In the genomic region with DNA sequence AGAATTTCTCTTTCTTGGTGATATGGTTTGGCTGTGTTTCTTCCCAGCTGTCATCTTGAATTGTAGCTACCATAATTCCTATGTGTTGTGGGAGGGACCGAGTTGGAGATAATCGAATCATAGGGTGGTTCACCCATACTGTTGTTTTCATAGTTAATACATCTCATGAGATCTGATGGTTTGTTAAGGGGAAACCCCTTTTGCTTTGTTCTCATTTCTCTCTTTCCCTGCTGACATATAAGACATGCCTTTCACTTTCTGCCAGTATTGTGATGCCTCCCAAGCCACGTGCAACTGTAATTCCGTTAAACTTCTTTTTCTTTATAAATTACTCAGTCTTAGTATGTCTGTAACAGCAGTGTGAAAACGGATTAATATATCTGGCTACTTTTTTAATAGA, we compare ENCODE assay signal across 20 cellular contexts.
"Had no signal": no experiment of that assay in that cellular context is flagged by ENCODE, and none has a peak within 500 bp of the region (broad histone marks: within the 10 kb centered on the region; RNA-seq: fewer than 3 reads in every experiment).

No MANE protein-coding gene starts in this region.

- H3K36me3 Mint-ChIP-seq: activated naive CD4-positive, alpha-beta T cell treated with anti-CD3 and anti-CD28 coated beads, Interleukin-2, amount 50 U/mL, for 24 hours; brain; natural killer cell had no signal

- DNase-seq: activated CD4-positive, alpha-beta T cell treated with anti-CD3 and anti-CD28 coated beads for 1 hour; activated CD4-positive, alpha-beta T cell treated with anti-CD3 and anti-CD28 coated beads, Interleukin-2, amount 50 U/mL, for 48 hours; activated T-cell treated with anti-CD3 and anti-CD28 coated beads, Interleukin-2, amount 50 U/mL, for 24 hours; anterior cingulate cortex; caudate nucleus; endodermal cell; foreskin fibroblast; left cardiac atrium; natural killer cell; pancreas; right lobe of liver; small intestine; stimulated activated CD4-positive, alpha-beta T cell treated with anti-CD3 and anti-CD28 coated beads, Interleukin-15, amount 100 ng/mL, for 24 hours; stimulated activated CD4-positive, alpha-beta T cell treated with anti-CD3 and anti-CD28 coated beads, Interleukin-2, amount 100 ng/mL, for 48 hours; upper lobe of left lung had no signal

- H3K9me3 Mint-ChIP-seq: activated T-cell treated with anti-CD3 and anti-CD28 coated beads, Interleukin-2, amount 50 U/mL, for 24 hours; brain; endodermal cell had no signal

- H3K27me3 ChIP-seq: hepatocyte, pancreas, right lobe of liver, upper lobe of left lung had no signal

- H3K79me2 ChIP-seq: hepatocyte had no signal

- H3K36me3 ChIP-seq: pancreas, right lobe of liver, thoracic aorta, upper lobe of left lung had no signal

- H3K4me3 ChIP-seq: hepatocyte, pancreas, right lobe of liver, thoracic aorta, upper lobe of left lung had no signal

- H3K4me1 ChIP-seq: pancreas, right lobe of liver, upper lobe of left lung had no signal

- H3K4me3 Mint-ChIP-seq: activated naive CD4-positive, alpha-beta T cell treated with anti-CD3 and anti-CD28 coated beads, Interleukin-2, amount 50 U/mL, for 24 hours; activated T-cell treated with anti-CD3 and anti-CD28 coated beads, Interleukin-2, amount 50 U/mL, for 24 hours; brain; endodermal cell; natural killer cell had no signal

- H3K9me3 ChIP-seq: pancreas, right lobe of liver, thoracic aorta, upper lobe of left lung had no signal

- ATAC-seq: left cardiac atrium, natural killer cell, pancreas, right lobe of liver had no signal

- H3K27ac Mint-ChIP-seq: activated naive CD4-positive, alpha-beta T cell treated with anti-CD3 and anti-CD28 coated beads, Interleukin-2, amount 50 U/mL, for 24 hours; activated T-cell treated with anti-CD3 and anti-CD28 coated beads, Interleukin-2, amount 50 U/mL, for 24 hours; brain; endodermal cell; natural killer cell had no signal

- H3K4me1 Mint-ChIP-seq: brain, endodermal cell, natural killer cell had no signal

- H2AFZ ChIP-seq: hepatocyte had no signal

- H3K27ac ChIP-seq: epithelial cell of prostate, hepatocyte, pancreas, right lobe of liver, thoracic aorta, upper lobe of left lung had no signal

- H3K4me2 ChIP-seq: hepatocyte had no signal
